ENCODE assay signal across 8 cellular contexts in the genomic region with DNA sequence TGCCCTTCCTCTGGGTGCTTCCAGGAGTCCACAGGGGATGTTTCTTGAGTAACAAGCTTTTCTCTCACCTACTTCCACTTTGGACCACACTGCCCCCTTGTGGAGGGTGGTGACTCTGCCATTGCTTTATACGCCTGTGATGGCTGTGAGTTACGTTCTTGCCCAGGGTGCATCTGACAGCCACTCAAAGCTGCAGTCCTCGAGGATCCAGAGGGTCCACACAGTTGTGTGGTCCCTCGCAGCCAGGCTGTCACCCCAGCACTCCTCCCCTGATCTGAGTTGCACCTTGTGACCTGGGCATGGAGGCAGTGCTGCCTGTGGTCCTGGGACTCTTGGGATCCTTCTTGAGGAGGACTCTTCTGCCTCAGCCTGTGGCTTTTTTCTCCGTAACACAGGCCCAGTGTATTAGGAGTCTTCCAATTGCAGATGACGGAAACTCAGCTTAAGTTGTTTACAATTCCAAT. TPM values are rescaled to one million over a fixed set of nuclear protein-coding genes. Genes with fewer than 3 reads are reported as not detected.
DNase-seq lines count a peak whose midpoint lies in the region; ATAC-seq and TF ChIP-seq lines count a peak whose summit lies in the region.

No MANE protein-coding gene starts in this region.

- DNase-seq in AML-193 (lab: John Stamatoyannopoulos, UW) (peak; percentile 88 to 90), NCI-H345 treated with DMSO at 0.1 percent for 48 hours (lab: John Stamatoyannopoulos, UW; ENCODE audit: unreplicated experiment) (peak; percentile 22), chondrocyte (ENCODE audit: low spot score) (peak; percentile 83), lower leg skin (ENCODE audit: low spot score in 2 of 2) (peak; percentile 75 to 96)
- DNase-seq in activated CD4-positive, alpha-beta T cell treated with anti-CD3 and anti-CD28 coated beads for 24 hours (ENCODE audit: low read depth in 2 of 2), result peak; percentile 82 to 83
- peak; percentile 65 to 74 (median 68) for DNase-seq in stimulated activated CD4-positive, alpha-beta T cell treated with anti-CD3 and anti-CD28 coated beads, TNF-alpha, amount 100 ng/mL, for 4 hours (ENCODE audit: low read depth in 3 of 3)

- H3K9me3 Mint-ChIP-seq in chondrocyte (ENCODE audit: low read depth), result no peaks in the 10 kb centered on the region

- H3K4me3 Mint-ChIP-seq in chondrocyte (ENCODE audit: unreplicated experiment), result no peak overlapping the region

- TF ChIP-seq CTCF in chondrocyte (IDR thresholded peaks at IDR 0.05) (peak; percentile 92), lower leg skin (IDR thresholded peaks at IDR 0.05) (peak in 1 of 3 donors; percentile 56)

- peaks cover 1% of the 10 kb centered on the region for H3K36me3 Mint-ChIP-seq in chondrocyte (ENCODE audit: low read depth)

- intact Hi-C loops in lower leg skin (cut with DNase I; ENCODE audit: low total_unique reads), result no loop called here

- no peak overlapping the region for H3K4me3 ChIP-seq in lower leg skin (ENCODE audit: low read depth, poor library complexity, severe bottlenecking)

- 29% methylated on average over 6 of the region's 6 CpGs for WGBS in lower leg skin, 2 donors

- peaks cover 16% of the 10 kb centered on the region for H3K4me1 Mint-ChIP-seq in chondrocyte (ENCODE audit: low read depth)

- TF ChIP-seq POLR2A in lower leg skin (IDR thresholded peaks at IDR 0.05), result no peak

- no peak overlapping the region for H3K27ac Mint-ChIP-seq in chondrocyte (ENCODE audit: unreplicated experiment)

- peaks cover 3% of the 10 kb centered on the region for H3K27me3 Mint-ChIP-seq in chondrocyte (ENCODE audit: low read depth)

- ATAC-seq in GM19023 (IDR thresholded peaks at IDR 0.05; ENCODE audit: unreplicated experiment) (peak; percentile 86), HG03280 (IDR thresholded peaks at IDR 0.05; ENCODE audit: unreplicated experiment) (peak; percentile 87)

RNA-seq across cellular contexts. Expression of gene FOXL2, which starts 23.4 kb away (rescaled TPM):
- total RNA-seq in chondrocyte, result 0.18 to 0.22 TPM in 2 of 3 replicates, not detected in the other
- not detected for total RNA-seq in lower leg skin

RNA-seq across cellular contexts. Expression of gene FOXL2NB, which starts 23.5 kb away (rescaled TPM):
- total RNA-seq in chondrocyte, result 0.17 to 0.28 TPM in 2 of 3 replicates, not detected in the other
- total RNA-seq in lower leg skin, result not detected

Comparison
In these comparisons a context has a peak if more than half of its experiments do, and no peak if none do; other contexts are left out.
1. DNase-seq: peak in every context shown above with its lines; median percentile 89 in AML-193; 86 in lower leg skin; 83 in chondrocyte; 82 in activated CD4-positive, alpha-beta T cell treated with anti-CD3 and anti-CD28 coated beads for 24 hours; 68 in stimulated activated CD4-positive, alpha-beta T cell treated with anti-CD3 and anti-CD28 coated beads, TNF-alpha, amount 100 ng/mL, for 4 hours; 22 in NCI-H345 treated with DMSO at 0.1 percent for 48 hours.